ENCODE assay signal across 1 cellular context in the genomic region with DNA sequence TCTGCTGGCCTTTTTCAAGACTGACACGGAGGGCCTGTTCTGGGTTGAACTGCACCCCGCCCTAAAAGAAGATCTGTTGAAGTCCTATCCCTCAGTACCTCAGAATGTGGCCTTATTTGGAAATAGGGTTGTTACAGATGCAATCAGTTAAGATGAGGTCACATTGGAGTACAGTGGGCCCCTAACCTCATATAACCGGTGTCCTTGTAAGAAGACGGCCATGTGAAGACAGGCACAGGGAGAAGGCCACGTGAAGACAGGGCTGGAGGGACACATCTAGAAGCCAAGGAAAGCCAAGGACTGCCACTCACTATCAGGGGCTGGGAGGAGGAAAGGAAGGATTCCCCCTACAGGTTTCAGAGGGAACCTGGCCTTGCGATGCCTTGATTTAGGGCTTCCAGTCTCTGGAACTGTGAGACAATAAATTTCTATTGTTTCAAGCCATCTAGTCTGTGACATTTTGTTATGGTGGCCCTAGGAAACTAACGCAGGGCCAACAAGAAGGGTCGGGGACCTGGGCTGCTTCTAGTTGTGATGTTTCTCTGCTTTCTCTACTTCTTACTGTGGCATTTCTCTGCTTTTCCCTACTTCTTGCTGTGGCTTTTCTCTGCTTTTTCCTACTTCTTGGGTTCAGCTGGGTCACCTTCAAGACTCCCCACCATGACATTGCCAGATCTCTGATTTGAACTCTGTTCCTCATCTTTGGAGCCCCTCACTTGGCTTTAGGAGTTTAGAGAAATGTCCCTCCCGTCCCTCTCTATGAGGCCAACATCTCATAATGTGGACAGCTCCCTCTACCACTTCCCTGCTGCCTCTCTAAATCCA.
TF ChIP-seq lines count a peak whose summit lies in the region.

No MANE protein-coding gene starts in this region.

TF ChIP-seq in K562, 482 proteins besides CTCF, POLR2A, EP300 and RAD21 (continued from another document):
- TF ChIP-seq HINFP (tag; conservative IDR thresholded peaks at IDR 0.05; ENCODE audit: low read depth) (no peak; the same call in 1 of the 2 replicates), ZSCAN32 (CRISPR knock-in tag; IDR thresholded peaks at IDR 0.05) (no peak), KDM2B (CRISPR knock-in tag; IDR thresholded peaks at IDR 0.05) (no peak), CC2D1A (IDR thresholded peaks at IDR 0.05) (no peak), RB1 (IDR thresholded peaks at IDR 0.05; ENCODE audit: low read depth) (no peak), MTF1 (CRISPR knock-in tag; IDR thresholded peaks at IDR 0.05; ENCODE audit: borderline replicate concordance) (no peak), ZFP30 (CRISPR knock-in tag; IDR thresholded peaks at IDR 0.05; ENCODE audit: borderline replicate concordance) (no peak), NFIX (CRISPR knock-in tag; IDR thresholded peaks at IDR 0.05; ENCODE audit: low read depth) (no peak), IRF2 (CRISPR knock-in tag; IDR thresholded peaks at IDR 0.05) (no peak), CREBBP (IDR thresholded peaks at IDR 0.05; ENCODE audit: low read depth, low read length) (no peak), ARNT (IDR thresholded peaks at IDR 0.05) (no peak), SMAD2 (IDR thresholded peaks at IDR 0.05; ENCODE audit: low read depth, low read length) (no peak)
- TF ChIP-seq, protein P1, sequence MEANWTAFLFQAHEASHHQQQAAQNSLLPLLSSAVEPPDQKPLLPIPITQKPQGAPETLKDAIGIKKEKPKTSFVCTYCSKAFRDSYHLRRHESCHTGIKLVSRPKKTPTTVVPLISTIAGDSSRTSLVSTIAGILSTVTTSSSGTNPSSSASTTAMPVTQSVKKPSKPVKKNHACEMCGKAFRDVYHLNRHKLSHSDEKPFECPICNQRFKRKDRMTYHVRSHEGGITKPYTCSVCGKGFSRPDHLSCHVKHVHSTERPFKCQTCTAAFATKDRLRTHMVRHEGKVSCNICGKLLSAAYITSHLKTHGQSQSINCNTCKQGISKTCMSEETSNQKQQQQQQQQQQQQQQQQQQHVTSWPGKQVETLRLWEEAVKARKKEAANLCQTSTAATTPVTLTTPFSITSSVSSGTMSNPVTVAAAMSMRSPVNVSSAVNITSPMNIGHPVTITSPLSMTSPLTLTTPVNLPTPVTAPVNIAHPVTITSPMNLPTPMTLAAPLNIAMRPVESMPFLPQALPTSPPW (CRISPR knock-in tag; IDR thresholded peaks at IDR 0.05) = peak; percentile 88
- TF ChIP-seq, protein P2, sequence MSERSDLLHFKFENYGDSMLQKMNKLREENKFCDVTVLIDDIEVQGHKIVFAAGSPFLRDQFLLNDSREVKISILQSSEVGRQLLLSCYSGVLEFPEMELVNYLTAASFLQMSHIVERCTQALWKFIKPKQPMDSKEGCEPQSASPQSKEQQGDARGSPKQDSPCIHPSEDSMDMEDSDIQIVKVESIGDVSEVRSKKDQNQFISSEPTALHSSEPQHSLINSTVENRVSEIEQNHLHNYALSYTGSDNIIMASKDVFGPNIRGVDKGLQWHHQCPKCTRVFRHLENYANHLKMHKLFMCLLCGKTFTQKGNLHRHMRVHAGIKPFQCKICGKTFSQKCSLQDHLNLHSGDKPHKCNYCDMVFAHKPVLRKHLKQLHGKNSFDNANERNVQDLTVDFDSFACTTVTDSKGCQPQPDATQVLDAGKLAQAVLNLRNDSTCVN (CRISPR knock-in tag; IDR thresholded peaks at IDR 0.05) = no peak
- TF ChIP-seq, protein P3, sequence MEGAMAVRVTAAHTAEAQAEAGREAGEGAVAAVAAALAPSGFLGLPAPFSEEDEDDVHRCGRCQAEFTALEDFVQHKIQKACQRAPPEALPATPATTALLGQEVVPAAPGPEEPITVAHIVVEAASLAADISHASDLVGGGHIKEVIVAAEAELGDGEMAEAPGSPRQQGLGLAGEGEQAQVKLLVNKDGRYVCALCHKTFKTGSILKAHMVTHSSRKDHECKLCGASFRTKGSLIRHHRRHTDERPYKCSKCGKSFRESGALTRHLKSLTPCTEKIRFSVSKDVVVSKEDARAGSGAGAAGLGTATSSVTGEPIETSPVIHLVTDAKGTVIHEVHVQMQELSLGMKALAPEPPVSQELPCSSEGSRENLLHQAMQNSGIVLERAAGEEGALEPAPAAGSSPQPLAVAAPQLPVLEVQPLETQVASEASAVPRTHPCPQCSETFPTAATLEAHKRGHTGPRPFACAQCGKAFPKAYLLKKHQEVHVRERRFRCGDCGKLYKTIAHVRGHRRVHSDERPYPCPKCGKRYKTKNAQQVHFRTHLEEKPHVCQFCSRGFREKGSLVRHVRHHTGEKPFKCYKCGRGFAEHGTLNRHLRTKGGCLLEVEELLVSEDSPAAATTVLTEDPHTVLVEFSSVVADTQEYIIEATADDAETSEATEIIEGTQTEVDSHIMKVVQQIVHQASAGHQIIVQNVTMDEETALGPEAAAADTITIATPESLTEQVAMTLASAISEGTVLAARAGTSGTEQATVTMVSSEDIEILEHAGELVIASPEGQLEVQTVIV (CRISPR knock-in tag; IDR thresholded peaks at IDR 0.05; ENCODE audit: borderline replicate concordance) = no peak
- TF ChIP-seq, protein P4, sequence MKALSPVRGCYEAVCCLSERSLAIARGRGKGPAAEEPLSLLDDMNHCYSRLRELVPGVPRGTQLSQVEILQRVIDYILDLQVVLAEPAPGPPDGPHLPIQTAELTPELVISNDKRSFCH (CRISPR knock-in tag; IDR thresholded peaks at IDR 0.05) = no peak
- TF ChIP-seq, protein P4 (tag; IDR thresholded peaks at IDR 0.05) = no peak
- TF ChIP-seq, protein P5, sequence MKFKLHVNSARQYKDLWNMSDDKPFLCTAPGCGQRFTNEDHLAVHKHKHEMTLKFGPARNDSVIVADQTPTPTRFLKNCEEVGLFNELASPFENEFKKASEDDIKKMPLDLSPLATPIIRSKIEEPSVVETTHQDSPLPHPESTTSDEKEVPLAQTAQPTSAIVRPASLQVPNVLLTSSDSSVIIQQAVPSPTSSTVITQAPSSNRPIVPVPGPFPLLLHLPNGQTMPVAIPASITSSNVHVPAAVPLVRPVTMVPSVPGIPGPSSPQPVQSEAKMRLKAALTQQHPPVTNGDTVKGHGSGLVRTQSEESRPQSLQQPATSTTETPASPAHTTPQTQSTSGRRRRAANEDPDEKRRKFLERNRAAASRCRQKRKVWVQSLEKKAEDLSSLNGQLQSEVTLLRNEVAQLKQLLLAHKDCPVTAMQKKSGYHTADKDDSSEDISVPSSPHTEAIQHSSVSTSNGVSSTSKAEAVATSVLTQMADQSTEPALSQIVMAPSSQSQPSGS (CRISPR knock-in tag; IDR thresholded peaks at IDR 0.05) = no peak
